In the genomic region with DNA sequence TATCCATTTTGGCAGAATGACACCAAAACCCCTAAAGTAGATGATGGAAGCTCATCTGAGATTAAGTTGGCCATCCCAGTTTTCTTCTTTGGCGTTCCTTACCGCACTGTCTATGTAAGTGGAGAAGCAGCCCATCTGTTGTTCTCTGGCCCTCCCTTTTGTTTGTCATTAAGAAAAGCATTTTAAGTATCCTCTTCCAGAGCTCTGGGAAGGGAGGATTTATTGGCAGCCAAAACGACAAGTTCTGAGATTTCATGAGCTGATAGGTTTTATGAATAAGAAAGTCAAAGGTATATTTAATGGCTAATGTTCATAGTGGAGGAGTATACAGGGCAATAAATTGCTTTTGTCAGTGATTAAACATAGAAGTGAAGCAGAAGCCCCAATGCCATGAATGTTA, we compare ENCODE assay signal across 19 cellular contexts.
"Had no signal": no experiment of that assay in that cellular context is flagged by ENCODE, and none has a peak within 500 bp of the region (broad histone marks: within the 10 kb centered on the region; RNA-seq: fewer than 3 reads in every experiment).

No MANE protein-coding gene starts in this region.

- DNase-seq: activated CD4-positive, alpha-beta memory T cell treated with anti-CD3 and anti-CD28 coated beads for 36 hours; activated CD4-positive, alpha-beta T cell treated with anti-CD3 and anti-CD28 coated beads for 48 hours; activated CD4-positive, CD25-positive, alpha-beta regulatory T cell; activated naive CD4-positive, alpha-beta T cell treated with Interleukin-2 at 50 U/mL for 16 hours; activated naive CD8-positive, alpha-beta T cell treated with anti-CD3 and anti-CD28 coated beads for 36 hours; activated T-cell treated with anti-CD3 and anti-CD28 coated beads, Interleukin-2, amount 50 U/mL, for 48 hours; dorsolateral prefrontal cortex; effector memory CD8-positive, alpha-beta T cell; left ventricle myocardium superior; posterior cingulate gyrus; stimulated activated CD4-positive, alpha-beta T cell treated with anti-CD3 and anti-CD28 coated beads, Interleukin-2, amount 100 ng/mL, for 48 hours; stimulated activated CD8-positive, alpha-beta memory T cell treated with anti-CD3 and anti-CD28 coated beads, Interleukin-4, amount 100 ng/mL, for 48 hours; stimulated activated naive B cell treated with anti-CD40 and anti-IgM and Interleukin-4, amounts not matched to agents 10 μg/mL and 1 μg/mL and 100 μg/mL, for 72 hours; T-helper 17 cell; transverse colon had no signal

- ATAC-seq: effector memory CD8-positive, alpha-beta T cell; stimulated activated naive B cell treated with anti-CD40 and anti-IgM and Interleukin-4, amounts not matched to agents 10 μg/mL and 1 μg/mL and 100 μg/mL, for 72 hours; T-helper 17 cell had no signal

- H3K27ac ChIP-seq: colonic mucosa, dorsolateral prefrontal cortex had no signal

- H3K4me3 ChIP-seq: colonic mucosa, dorsolateral prefrontal cortex, esophagus muscularis mucosa, heart left ventricle, smooth muscle cell, transverse colon had no signal
